In the genomic region with DNA sequence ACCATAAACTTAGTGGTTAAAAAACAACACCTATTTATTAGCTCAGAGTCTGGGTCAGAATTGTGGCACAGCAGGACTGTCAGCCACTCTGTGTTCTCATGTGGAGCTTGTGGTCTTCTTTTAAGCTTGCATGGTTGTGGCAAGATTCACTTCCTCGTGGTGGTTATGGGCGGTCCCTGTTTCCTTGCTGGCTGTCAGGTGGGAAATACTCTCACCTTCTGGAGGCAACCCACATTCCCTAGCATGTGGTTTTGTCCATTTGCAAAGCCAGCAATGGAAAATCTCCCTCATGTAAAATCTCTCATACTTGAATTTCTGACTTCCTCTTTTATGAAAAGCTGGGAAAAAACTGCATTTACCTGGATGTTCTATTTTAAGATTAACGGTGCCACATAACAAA, we compare ENCODE assay signal across 14 cellular contexts.
DNase-seq lines count a peak whose midpoint lies in the region; ATAC-seq, FAIRE-seq and TF ChIP-seq lines count a peak whose summit lies in the region.
"Had no signal": no experiment of that assay in that cellular context is flagged by ENCODE, and none has a peak within 500 bp of the region (broad histone marks: within the 10 kb centered on the region; RNA-seq: fewer than 3 reads in every experiment).

No MANE protein-coding gene starts in this region.

- H3K4me1 ChIP-seq in mesendoderm (ENCODE audit: control insufficient read depth, low read depth, low read length) (peaks cover 2% of the 10 kb centered on the region), kidney (ENCODE audit: control insufficient read depth in 1 of 2, insufficient read depth in 1 of 2, low read depth in 1 of 2, low read length in 2 of 2) (no peaks in the 10 kb centered on the region)
- H3K4me1 ChIP-seq: colonic mucosa, uterus had no signal

- peak overlapping the region; percentile 74 for H4K5ac ChIP-seq in mesendoderm (ENCODE audit: low read length)

- H3K56ac ChIP-seq in mesendoderm (ENCODE audit: low read length) = no peak overlapping the region

- H3K18ac ChIP-seq in mesendoderm (ENCODE audit: low read length) = no peak overlapping the region

- H3K27ac ChIP-seq in mesendoderm (ENCODE audit: low read depth, low read length) = no peak overlapping the region
- H3K27ac ChIP-seq in kidney (ENCODE audit: low read depth in 2 of 2, low read length in 2 of 2) = no peak overlapping the region
- H3K27ac ChIP-seq: colonic mucosa, uterus had no signal

- peak overlapping the region; percentile 13 for H2BK5ac ChIP-seq in mesendoderm (ENCODE audit: low read length)

- no peak overlapping the region for H3K4ac ChIP-seq in mesendoderm (ENCODE audit: low read depth, low read length)

- ATAC-seq in GM19023 (IDR thresholded peaks at IDR 0.05; ENCODE audit: unreplicated experiment) = peak; percentile 95
- peak; percentile 99 for ATAC-seq in HG02642 (IDR thresholded peaks at IDR 0.05; ENCODE audit: poor library complexity, unreplicated experiment)
- peak; percentile 97 for ATAC-seq in HG03521 (IDR thresholded peaks at IDR 0.05; ENCODE audit: unreplicated experiment)

- DNase-seq in mesendoderm (peak; percentile 68), kidney (no peak), HUDEP-2 (lab: John Stamatoyannopoulos, UW; ENCODE audit: unreplicated experiment in 76 of 76) (no peak), DMS153 (lab: John Stamatoyannopoulos, UW) (no peak), NOMO-1 treated with dmso at 0.1 percent for 144 hours (lab: John Stamatoyannopoulos, UW; ENCODE audit: unreplicated experiment) (no peak)
- DNase-seq: activated CD8-positive, alpha-beta memory T cell treated with anti-CD3 and anti-CD28 coated beads, Interleukin-2, amount 50 U/mL, for 48 hours; colonic mucosa; glutamatergic neuron; NCI-H2107; stimulated activated CD4-positive, alpha-beta T cell treated with anti-CD3 and anti-CD28 coated beads, Interleukin-4, amount 100 ng/mL, for 1 hour; uterus had no signal

- no peak overlapping the region for H3K4me2 ChIP-seq in mesendoderm (ENCODE audit: low read length)

- no peaks in the 10 kb centered on the region for H3K79me2 ChIP-seq in mesendoderm (ENCODE audit: control insufficient read depth, insufficient read depth, low read length)

- FAIRE-seq in kidney (lab: Jason Lieb, UNC) = no peak

- H3K36me3 ChIP-seq in mesendoderm (ENCODE audit: control insufficient read depth, insufficient read depth, low read length) = no peaks in the 10 kb centered on the region
- no peaks in the 10 kb centered on the region for H3K36me3 ChIP-seq in kidney (ENCODE audit: control insufficient read depth in 1 of 2, insufficient read depth in 2 of 2, low read length in 2 of 2)
- H3K36me3 ChIP-seq: colonic mucosa, uterus had no signal

- no peak for TF ChIP-seq CTCF in kidney (IDR thresholded peaks at IDR 0.05; ENCODE audit: borderline replicate concordance, extremely low read depth, insufficient read depth)

- H2BK15ac ChIP-seq in mesendoderm (replicated peaks; ENCODE audit: low read depth) = no peak overlapping the region

- H3K4me3 ChIP-seq in mesendoderm (ENCODE audit: low read length) = no peak overlapping the region
- no peak overlapping the region for H3K4me3 ChIP-seq in kidney (ENCODE audit: low read length in 2 of 2)
- H3K4me3 ChIP-seq: colonic mucosa, uterus had no signal

- H3K23ac ChIP-seq in mesendoderm (ENCODE audit: low read length) = no peak overlapping the region

- no peak overlapping the region for H2AK5ac ChIP-seq in mesendoderm (ENCODE audit: low read length)

- intact Hi-C loops in kidney (cut with DNase I) = no loop called here

- H3K9ac ChIP-seq in mesendoderm (ENCODE audit: low read length) (no peak overlapping the region), kidney (ENCODE audit: low read length in 2 of 2) (no peak overlapping the region)

- no peak overlapping the region for H4K8ac ChIP-seq in mesendoderm (ENCODE audit: low read depth, low read length)

- WGBS in mesendoderm (ENCODE audit: extremely low coverage, insufficient coverage, low lambda C conversion rate) = no CpG with 5 or more reads among the region's 3 CpGs

- no peaks in the 10 kb centered on the region for H3K79me1 ChIP-seq in mesendoderm (ENCODE audit: low read length)

- no peak overlapping the region for H2BK120ac ChIP-seq in mesendoderm (ENCODE audit: low read depth, low read length)

- H3K27me3 ChIP-seq in mesendoderm (ENCODE audit: insufficient read depth, low read length, poor library complexity) = no peaks in the 10 kb centered on the region
- H3K27me3 ChIP-seq: colonic mucosa, uterus had no signal

- H3K9me3 ChIP-seq in kidney (ENCODE audit: control insufficient read depth in 1 of 2, low read length in 2 of 2) = no peaks in the 10 kb centered on the region
- H3K9me3 ChIP-seq: colonic mucosa, uterus had no signal
